ENCODE assay signal across 22 cellular contexts in the genomic region with DNA sequence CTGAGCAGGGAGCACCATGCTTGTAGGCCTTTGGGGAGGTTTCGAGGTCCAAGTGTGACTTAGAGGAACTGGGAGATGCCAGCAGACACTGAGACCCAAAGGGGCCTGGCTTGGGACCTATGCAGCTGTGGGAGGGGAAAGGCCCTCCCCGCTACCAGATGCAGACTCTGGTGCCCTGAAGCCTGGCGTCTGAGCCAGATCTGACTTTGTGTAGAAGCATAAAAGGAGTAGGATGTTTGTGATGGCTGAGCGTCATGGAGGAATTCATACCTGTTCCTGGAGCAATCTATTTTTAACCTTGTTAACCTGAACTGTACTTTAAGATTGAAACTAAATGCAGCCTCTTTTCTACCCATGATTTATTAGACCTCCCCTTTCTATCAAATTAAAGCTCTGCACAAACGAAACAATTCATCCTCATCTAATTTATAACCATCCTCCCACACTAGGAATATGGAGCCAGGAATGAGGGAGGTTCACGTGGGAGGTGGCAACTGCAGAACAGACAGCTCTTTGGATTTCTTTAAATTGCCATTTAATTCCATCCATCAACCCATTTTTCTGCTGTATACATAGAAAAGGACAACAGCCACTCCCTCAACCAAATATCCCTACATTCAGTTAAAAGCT.
"Had no signal": no experiment of that assay in that cellular context is flagged by ENCODE, and none has a peak within 500 bp of the region (broad histone marks: within the 10 kb centered on the region; RNA-seq: fewer than 3 reads in every experiment).

No MANE protein-coding gene starts in this region.

- H3K4me1 Mint-ChIP-seq: activated T-helper 17 cell treated with anti-CD3 and anti-CD28 coated beads, Interleukin-2, amount 50 U/mL, for 72 hours; natural killer cell had no signal

- H3K4me3 ChIP-seq: coronary artery, esophagus squamous epithelium, gastrocnemius medialis, lower lobe of right lung, pancreas, psoas muscle, right lobe of liver, skin epidermis, tibial nerve had no signal

- H3K9me3 Mint-ChIP-seq: activated T-cell treated with anti-CD3 and anti-CD28 coated beads, Interleukin-2, amount 50 U/mL, for 24 hours; activated T-helper 17 cell treated with anti-CD3 and anti-CD28 coated beads, Interleukin-2, amount 50 U/mL, for 72 hours; endodermal cell; natural killer cell; stimulated activated naive CD8-positive, alpha-beta T cell treated with anti-CD3 and anti-CD28 coated beads, Interleukin-15, amount 100 ng/mL, for 72 hours had no signal

- H3K27ac Mint-ChIP-seq: activated naive CD8-positive, alpha-beta T cell; activated T-cell treated with anti-CD3 and anti-CD28 coated beads, Interleukin-2, amount 50 U/mL, for 24 hours; activated T-helper 17 cell treated with anti-CD3 and anti-CD28 coated beads, Interleukin-2, amount 50 U/mL, for 72 hours; endodermal cell; natural killer cell had no signal

- H3K27me3 ChIP-seq: esophagus squamous epithelium, gastrocnemius medialis, pancreas, right lobe of liver, tibial nerve had no signal

- ATAC-seq: activated T-helper 17 cell treated with anti-CD3 and anti-CD28 coated beads, Interleukin-2, amount 50 U/mL, for 72 hours; gastrocnemius medialis; left colon; natural killer cell; right lobe of liver; stimulated activated naive CD8-positive, alpha-beta T cell treated with anti-CD3 and anti-CD28 coated beads, Interleukin-15, amount 100 ng/mL, for 72 hours had no signal

- H3K27me3 Mint-ChIP-seq: activated naive CD8-positive, alpha-beta T cell; activated T-cell treated with anti-CD3 and anti-CD28 coated beads, Interleukin-2, amount 50 U/mL, for 24 hours; activated T-helper 17 cell treated with anti-CD3 and anti-CD28 coated beads, Interleukin-2, amount 50 U/mL, for 72 hours; stimulated activated naive CD8-positive, alpha-beta T cell treated with anti-CD3 and anti-CD28 coated beads, Interleukin-15, amount 100 ng/mL, for 72 hours had no signal

- DNase-seq: activated CD4-positive, alpha-beta T cell treated with anti-CD3 and anti-CD28 coated beads for 1 hour; activated CD4-positive, alpha-beta T cell treated with anti-CD3 and anti-CD28 coated beads, Interleukin-2, amount 50 U/mL, for 1 hour; activated naive CD4-positive, alpha-beta T cell; activated T-cell treated with anti-CD3 and anti-CD28 coated beads, Interleukin-2, amount 50 U/mL, for 24 hours; cerebellar nuclear complex; endodermal cell; esophagus squamous epithelium; gastrocnemius medialis; left colon; lower lobe of right lung; natural killer cell; pancreas; psoas muscle; right lobe of liver; stimulated activated CD4-positive, alpha-beta T cell treated with anti-CD3 and anti-CD28 coated beads, Interleukin-1b, Interleukin-23, amount 100 ng/mL, for 48 hours; stimulated activated naive CD8-positive, alpha-beta T cell treated with anti-CD3 and anti-CD28 coated beads, Interleukin-15, amount 100 ng/mL, for 72 hours; WERI-Rb-1 had no signal

- H3K27ac ChIP-seq: coronary artery, esophagus squamous epithelium, lower lobe of right lung, pancreas, right lobe of liver, WERI-Rb-1 had no signal

- H3K36me3 Mint-ChIP-seq: activated naive CD8-positive, alpha-beta T cell; natural killer cell had no signal

- H3K4me3 Mint-ChIP-seq: activated naive CD8-positive, alpha-beta T cell; activated T-cell treated with anti-CD3 and anti-CD28 coated beads, Interleukin-2, amount 50 U/mL, for 24 hours; activated T-helper 17 cell treated with anti-CD3 and anti-CD28 coated beads, Interleukin-2, amount 50 U/mL, for 72 hours; endodermal cell; natural killer cell; stimulated activated naive CD8-positive, alpha-beta T cell treated with anti-CD3 and anti-CD28 coated beads, Interleukin-15, amount 100 ng/mL, for 72 hours had no signal
